ENCODE assay signal across 10 cellular contexts in genomic region chr17:57672205-57672632, GRCh38.
A peak's percentile ranks its signal among the peaks of the same experiment; 100 is the strongest.
DNase-seq lines count a peak whose midpoint lies in the region; ATAC-seq, FAIRE-seq and TF ChIP-seq lines count a peak whose summit lies in the region.
"Had no signal": no experiment of that assay in that cellular context is flagged by ENCODE, and none has a peak within 500 bp of the region (broad histone marks: within the 10 kb centered on the region; RNA-seq: fewer than 3 reads in every experiment).

No MANE protein-coding gene starts in this region.

- no peak for TF ChIP-seq EP300 in K562 (IDR thresholded peaks at IDR 0.05; ENCODE audit: low read length)
- TF ChIP-seq EP300 in neural cell (conservative IDR thresholded peaks at IDR 0.05; ENCODE audit: poor library complexity, severe bottlenecking): no peak

- no peak overlapping the region for H3K4me2 ChIP-seq in K562 (ENCODE audit: insufficient read depth, low read length)
- no peak overlapping the region for H3K4me2 ChIP-seq in neural cell (ENCODE audit: low read length)

- H3K36me3 ChIP-seq in K562 (ENCODE audit: control insufficient read depth, insufficient read depth, low read length): peaks cover 5% of the 10 kb centered on the region; the same call in 1 of the 3 replicates
- H3K36me3 ChIP-seq in neural cell (ENCODE audit: insufficient read depth, low read length): no peaks in the 10 kb centered on the region
- H3K36me3 ChIP-seq: SJSA1 had no signal

- peak in 1 of 3 experiments; percentile 22; a peak in 1 of 6 replicates for TF ChIP-seq CTCF in K562 (IDR thresholded peaks at IDR 0.05 in 2 of 3, conservative IDR thresholded peaks at IDR 0.05 in 1 of 3; ENCODE audit: insufficient read depth in 2 of 3, low read depth in 1 of 3, low read length in 3 of 3)
- TF ChIP-seq CTCF in neural cell (IDR thresholded peaks at IDR 0.05; ENCODE audit: poor library complexity, severe bottlenecking): no peak

- POLR2A ChIA-PET in K562 (lab: Yijun Ruan, JAX): interaction anchor here (0.6 to 0.7 kb wide), 2 partner anchors 237 to 539 kb away, joined by 3 read pairs; no protein-coding TSS in a partner anchor

- H3K9me1 ChIP-seq in K562 (ENCODE audit: control insufficient read depth, insufficient read depth, low read length): no peaks in the 10 kb centered on the region

- H2AFZ ChIP-seq in K562 (ENCODE audit: low read depth, low read length) (no peak overlapping the region), neural cell (ENCODE audit: low read depth, low read length) (no peak overlapping the region)

- ATAC-seq in K562 (no peak), HG03342 (IDR thresholded peaks at IDR 0.05; ENCODE audit: unreplicated experiment) (no peak), GM21528 (IDR thresholded peaks at IDR 0.05; ENCODE audit: low FRiP score, unreplicated experiment) (no peak), HG03378 (IDR thresholded peaks at IDR 0.05; ENCODE audit: unreplicated experiment) (no peak)

- H3F3A ChIP-seq in neural cell (ENCODE audit: insufficient read depth, low read length, poor library complexity, severe bottlenecking): no peaks in the 10 kb centered on the region

- CTCF ChIA-PET in K562 (lab: Yijun Ruan, JAX; ENCODE audit: low intra/inter-chr PET ratio): interaction anchor here (0.6 to 2.5 kb wide), 3 partner anchors 213 to 543 kb away, joined by 3 to 12 read pairs (median 3); no protein-coding TSS in a partner anchor

- no peaks in the 10 kb centered on the region for H3K79me2 ChIP-seq in K562 (ENCODE audit: control insufficient read depth, insufficient read depth, low read length)
- H3K79me2 ChIP-seq in neural cell (replicated peaks; ENCODE audit: insufficient read depth, low read length): no peaks in the 10 kb centered on the region

- in situ Hi-C loops in K562 (cut with MboI): no loop called here

- no peak for TF ChIP-seq POLR2A in K562 (conservative IDR thresholded peaks at IDR 0.05)

- no peak for FAIRE-seq in K562 (lab: Jason Lieb, UNC)

- no peaks in the 10 kb centered on the region for H3K27me3 ChIP-seq in K562 (ENCODE audit: control insufficient read depth in 2 of 2, insufficient read depth in 2 of 2, low read length in 2 of 2)
- no peaks in the 10 kb centered on the region for H3K27me3 ChIP-seq in neural cell (ENCODE audit: insufficient read depth, low read depth, low read length)
- H3K27me3 ChIP-seq: gastrocnemius medialis, SJSA1 had no signal

- no peak for TF ChIP-seq RAD21 in K562 (CRISPR knock-in tag; conservative IDR thresholded peaks at IDR 0.05 in 1 of 2, IDR thresholded peaks at IDR 0.05 in 1 of 2)
- no peak for TF ChIP-seq RAD21 in neural cell (conservative IDR thresholded peaks at IDR 0.05)

- H3K9me3 ChIP-seq in K562 (replicated peaks; ENCODE audit: control insufficient read depth, insufficient read depth, low read depth, low read length): no peaks in the 10 kb centered on the region
- no peaks in the 10 kb centered on the region for H3K9me3 ChIP-seq in neural cell (ENCODE audit: low read length)
- H3K9me3 ChIP-seq: gastrocnemius medialis, SJSA1 had no signal

- peak; percentile 36 for DNase-seq in Daoy (ENCODE audit: low read depth)
- DNase-seq in NOMO-1 (lab: John Stamatoyannopoulos, UW; ENCODE audit: unreplicated experiment in 2 of 2): peak; percentile 68 to 89
- DNase-seq in K562 (ENCODE audit: extremely low read depth in 1 of 4, low spot score in 3 of 4): no peak
- no peak for DNase-seq in DMS53 treated with DMSO at 0.1 percent for 48 hours (lab: John Stamatoyannopoulos, UW; ENCODE audit: unreplicated experiment)

- H3K27ac ChIP-seq in K562 (ENCODE audit: extremely low read depth, low read depth, low read length) (no peak overlapping the region), neural cell (ENCODE audit: low read length) (no peak overlapping the region)
- H3K27ac ChIP-seq: SJSA1 had no signal

- intact Hi-C loops in K562 (cut with micrococcal nuclease): loop anchor here (2.0 to 5.0 kb wide), 4 partner anchors 120 to 545 kb away; no protein-coding TSS in a partner anchor

- no peak overlapping the region for H3K9ac ChIP-seq in K562 (ENCODE audit: insufficient read depth in 1 of 2, low read depth in 2 of 2, low read length in 2 of 2)
- H3K9ac ChIP-seq in neural cell (ENCODE audit: low read length): peak overlapping the region; percentile 2

- BruUV-seq in K562 (replicated peaks; lab: Mats Ljungman, UMichigan): no TSS peak

- WGBS in K562 (ENCODE audit: insufficient coverage, low coverage, missing lambda C conversion rate): 62% methylated on average over 6 of the region's 6 CpGs

- no peaks in the 10 kb centered on the region for H3K4me1 ChIP-seq in K562 (replicated peaks in 1 of 2; ENCODE audit: control insufficient read depth in 2 of 2, insufficient read depth in 2 of 2, low read length in 2 of 2)
- H3K4me1 ChIP-seq: gastrocnemius medialis had no signal

- no peaks in the 10 kb centered on the region for H3K9me2 ChIP-seq in neural cell (ENCODE audit: insufficient read depth, low read length)

- H4K20me1 ChIP-seq in K562 (replicated peaks; ENCODE audit: control insufficient read depth, insufficient read depth, low read length) (peaks cover 3% of the 10 kb centered on the region; the same call in 1 of the 2 replicates), neural cell (ENCODE audit: insufficient read depth) (no peaks in the 10 kb centered on the region)

- H3K4me3 ChIP-seq in K562 (no peak overlapping the region), neural cell (ENCODE audit: low read length) (no peak overlapping the region)
- H3K4me3 ChIP-seq: gastrocnemius medialis, SJSA1 had no signal

TF ChIP-seq in K562, 482 proteins besides CTCF, POLR2A, EP300 and RAD21:
- TF ChIP-seq CEBPB (tag; IDR thresholded peaks at IDR 0.05) (peak; percentile 55), TGIF2 (CRISPR knock-in tag; IDR thresholded peaks at IDR 0.05) (no peak), BRD9 (IDR thresholded peaks at IDR 0.05; ENCODE audit: low read depth, partially characterized antibody) (no peak)

TF ChIP-seq in neural cell, 6 proteins besides CTCF, POLR2A, EP300 and RAD21:
- TF ChIP-seq EZH2 (IDR thresholded peaks at IDR 0.05; ENCODE audit: borderline replicate concordance, insufficient read depth, low read length, poor library complexity, severe bottlenecking): no peak
- peak; percentile 10 for TF ChIP-seq SMC3 (conservative IDR thresholded peaks at IDR 0.05; ENCODE audit: poor library complexity)

Comparison
In these comparisons a context has a peak if more than half of its experiments do, and no peak if none do; other contexts are left out.
1. DNase-seq: peak in Daoy (single experiment) and NOMO-1 (2 of 2); none in K562 (0 of 4) and DMS53 treated with DMSO at 0.1 percent for 48 hours (single experiment).